16 cellular contexts compared by ENCODE assay signal in the genomic region with DNA sequence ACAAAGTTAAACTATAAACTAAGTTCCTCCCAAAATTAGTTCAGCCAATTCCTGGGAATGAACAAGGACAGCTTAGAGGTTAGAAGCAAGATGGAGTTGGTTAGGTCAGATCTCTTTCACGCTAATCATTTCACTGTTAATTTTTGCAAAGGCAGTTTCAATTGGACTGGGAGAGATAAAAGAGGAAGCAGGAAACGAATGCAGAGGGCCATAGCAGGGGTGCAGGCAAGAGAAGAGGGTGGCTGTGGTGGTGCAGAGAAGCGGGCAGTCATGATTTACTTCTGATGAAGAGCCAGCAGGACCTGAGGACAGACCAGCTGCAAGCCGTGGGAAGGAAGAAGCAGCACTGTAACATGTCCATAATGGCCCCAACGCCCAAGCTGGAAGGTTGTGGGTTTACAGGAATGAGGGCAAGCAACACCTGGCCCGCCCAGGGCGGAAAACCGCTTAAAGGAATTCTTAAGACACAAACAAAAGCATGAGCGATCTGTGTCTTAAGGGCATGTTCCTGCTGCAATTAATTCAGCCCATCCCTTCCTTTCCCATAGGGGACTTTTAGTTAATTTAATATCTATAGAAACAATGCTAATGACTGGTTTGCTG.
DNase-seq lines count a peak whose midpoint lies in the region; ATAC-seq lines count a peak whose summit lies in the region.
"Had no signal": no experiment of that assay in that cellular context is flagged by ENCODE, and none has a peak within 500 bp of the region (broad histone marks: within the 10 kb centered on the region; RNA-seq: fewer than 3 reads in every experiment).

No MANE protein-coding gene starts in this region.

- no peaks in the 10 kb centered on the region for H4K20me1 ChIP-seq in Karpas-422 (ENCODE audit: insufficient read depth, low read depth, low read length)

- no peak overlapping the region for H3K4me2 ChIP-seq in Karpas-422 (ENCODE audit: low read depth, low read length, poor library complexity, severe bottlenecking)

- no peak for ATAC-seq in activated CD4-positive, alpha-beta T cell treated with anti-CD3 and anti-CD28 coated beads for 36 hours
- ATAC-seq in HG03520 (IDR thresholded peaks at IDR 0.05; ENCODE audit: unreplicated experiment) = no peak
- no peak for ATAC-seq in HG03135 (IDR thresholded peaks at IDR 0.05; ENCODE audit: unreplicated experiment)
- ATAC-seq: HCT116; stimulated activated naive CD8-positive, alpha-beta T cell treated with anti-CD3 and anti-CD28 coated beads, Interleukin-15, Interleukin-2, amounts not matched to agents 100 U/mL and 50 U/mL, for 24 hours had no signal

- POLR2A ChIA-PET in activated CD4-positive, alpha-beta T cell treated with anti-CD3 and anti-CD28 coated beads for 36 hours (lab: Charles Lee) = no interaction called here

- H3K9me3 Mint-ChIP-seq in activated CD4-positive, alpha-beta T cell treated with anti-CD3 and anti-CD28 coated beads for 36 hours (ENCODE audit: low read depth) = no peaks in the 10 kb centered on the region

- no peak overlapping the region for H3K4me3 ChIP-seq in Karpas-422 (ENCODE audit: low read length)
- H3K4me3 ChIP-seq in SJCRH30 = no peak overlapping the region

- H3K27me3 ChIP-seq in Karpas-422 (ENCODE audit: low read length) = no peaks in the 10 kb centered on the region
- no peaks in the 10 kb centered on the region for H3K27me3 ChIP-seq in SJCRH30

- H3K27ac ChIP-seq in Karpas-422 (ENCODE audit: low read length) = no peak overlapping the region
- no peak overlapping the region for H3K27ac ChIP-seq in SJCRH30

- CTCF ChIA-PET in activated CD4-positive, alpha-beta T cell treated with anti-CD3 and anti-CD28 coated beads for 36 hours (lab: Charles Lee) = interaction anchor here (0.7 kb wide), 1 partner anchor 32 kb away, joined by 4 read pairs; no protein-coding TSS in a partner anchor

- H3K27ac Mint-ChIP-seq in activated CD4-positive, alpha-beta T cell treated with anti-CD3 and anti-CD28 coated beads for 36 hours = peak overlapping the region; percentile 32
- H3K27ac Mint-ChIP-seq: mesothelial cell of epicardium had no signal

- no peak for DNase-seq in activated CD4-positive, alpha-beta T cell treated with anti-CD3 and anti-CD28 coated beads for 36 hours
- DNase-seq in activated CD4-positive, alpha-beta T cell treated with anti-CD3 and anti-CD28 coated beads for 4 hours = no peak
- DNase-seq in Karpas-422 (peak; percentile 75), SJCRH30 (peak; percentile 3 to 6), left kidney (ENCODE audit: low read depth, low spot score) (peak; percentile 3), globus pallidus (ENCODE audit: low spot score) (no peak)
- DNase-seq: activated CD4-positive, alpha-beta T cell treated with anti-CD3 and anti-CD28 coated beads for 48 hours; hypothalamus; kidney glomerular epithelial cell; NCI-H226; Right ventricle myocardium superior; stimulated activated naive CD8-positive, alpha-beta T cell treated with anti-CD3 and anti-CD28 coated beads, Interleukin-15, Interleukin-2, amounts not matched to agents 100 U/mL and 50 U/mL, for 24 hours had no signal

- peaks cover 22% of the 10 kb centered on the region for H3K79me2 ChIP-seq in Karpas-422 (ENCODE audit: low read length)

- H3K4me1 ChIP-seq in Karpas-422 (ENCODE audit: low read length) = peaks cover 34% of the 10 kb centered on the region
- no peaks in the 10 kb centered on the region for H3K4me1 ChIP-seq in SJCRH30

- H2AFZ ChIP-seq in Karpas-422 (ENCODE audit: low read length) = no peak overlapping the region

- H3K36me3 Mint-ChIP-seq in activated CD4-positive, alpha-beta T cell treated with anti-CD3 and anti-CD28 coated beads for 36 hours (ENCODE audit: low read depth) = peaks cover 9% of the 10 kb centered on the region
- H3K36me3 Mint-ChIP-seq: mesothelial cell of epicardium had no signal

- no peak overlapping the region for H3K4me3 Mint-ChIP-seq in activated CD4-positive, alpha-beta T cell treated with anti-CD3 and anti-CD28 coated beads for 36 hours
- H3K4me3 Mint-ChIP-seq: mesothelial cell of epicardium had no signal

- peaks cover 43% of the 10 kb centered on the region for H3K4me1 Mint-ChIP-seq in activated CD4-positive, alpha-beta T cell treated with anti-CD3 and anti-CD28 coated beads for 36 hours

- no peaks in the 10 kb centered on the region for H3K27me3 Mint-ChIP-seq in activated CD4-positive, alpha-beta T cell treated with anti-CD3 and anti-CD28 coated beads for 36 hours

- no peak overlapping the region for H3K9ac ChIP-seq in Karpas-422 (ENCODE audit: low read length)

- H3K9me3 ChIP-seq in Karpas-422 (ENCODE audit: low read length) (no peaks in the 10 kb centered on the region), SJCRH30 (replicated peaks) (no peaks in the 10 kb centered on the region)

- H3K9me2 ChIP-seq in Karpas-422 (replicated peaks; ENCODE audit: insufficient read depth, low read length) = no peaks in the 10 kb centered on the region

- intact Hi-C loops in activated CD4-positive, alpha-beta T cell treated with anti-CD3 and anti-CD28 coated beads for 36 hours (cut with DNase I, micrococcal nuclease) = no loop called here

- H3K36me3 ChIP-seq in Karpas-422 (ENCODE audit: insufficient read depth, low read length) (no peaks in the 10 kb centered on the region), SJCRH30 (no peaks in the 10 kb centered on the region)

Comparison
In these comparisons a context has a peak if more than half of its experiments do, and no peak if none do; other contexts are left out.
1. DNase-seq: peak in Karpas-422 (single experiment), SJCRH30 (2 of 2) and left kidney (single experiment); none in activated CD4-positive, alpha-beta T cell treated with anti-CD3 and anti-CD28 coated beads for 36 hours (single experiment), activated CD4-positive, alpha-beta T cell treated with anti-CD3 and anti-CD28 coated beads for 4 hours (0 of 2) and globus pallidus (single experiment).